18 cellular contexts compared by ENCODE assay signal in genomic region chr18:3821524-3821923, GRCh38.
DNase-seq lines count a peak whose midpoint lies in the region; ATAC-seq and TF ChIP-seq lines count a peak whose summit lies in the region.
"Had no signal": no experiment of that assay in that cellular context is flagged by ENCODE, and none has a peak within 500 bp of the region (broad histone marks: within the 10 kb centered on the region; RNA-seq: fewer than 3 reads in every experiment).

No MANE protein-coding gene starts in this region.

- peaks cover 3% of the 10 kb centered on the region for H3K36me3 Mint-ChIP-seq in neural progenitor cell
- H3K36me3 Mint-ChIP-seq: CD8-positive, alpha-beta memory T cell had no signal

- no peaks in the 10 kb centered on the region for H3K9me3 ChIP-seq in adrenal gland (replicated peaks in 1 of 3)
- H3K9me3 ChIP-seq in neural progenitor cell (ENCODE audit: low read depth), result no peaks in the 10 kb centered on the region
- H3K9me3 ChIP-seq: BLaER1, HAP-1, SJSA1 had no signal

- WGBS in adrenal gland, 4 donors, result 33 to 50% (median 43%) methylated on average over 4 of the region's 4 CpGs

- intact Hi-C loops in adrenal gland (cut with DNase I) (no loop called here), Right ventricle myocardium superior (cut with DNase I) (no loop called here)

- H3F3A ChIP-seq in neural progenitor cell (ENCODE audit: low read depth), result peaks cover 25% of the 10 kb centered on the region

- H3K4me3 Mint-ChIP-seq in neural progenitor cell, result no peak overlapping the region
- H3K4me3 Mint-ChIP-seq: CD8-positive, alpha-beta memory T cell had no signal

- H3K4me2 ChIP-seq in neural progenitor cell, result peak overlapping the region; percentile 14
- H3K4me2 ChIP-seq: BLaER1 had no signal

- H4K20me1 ChIP-seq in neural progenitor cell (ENCODE audit: low read depth), result no peaks in the 10 kb centered on the region
- H4K20me1 ChIP-seq: BLaER1 had no signal

- no peaks in the 10 kb centered on the region for H3K36me3 ChIP-seq in adrenal gland (replicated peaks in 1 of 2)
- peaks cover 7% of the 10 kb centered on the region for H3K36me3 ChIP-seq in neural progenitor cell
- H3K36me3 ChIP-seq: BLaER1, HAP-1, SJSA1 had no signal

- no peak for TF ChIP-seq CTCF in adrenal gland (IDR thresholded peaks at IDR 0.05)
- TF ChIP-seq CTCF in neural progenitor cell (IDR thresholded peaks at IDR 0.05), result no peak

- H3K4me3 ChIP-seq in adrenal gland, result no peak overlapping the region
- H3K4me3 ChIP-seq in neural progenitor cell, result no peak overlapping the region
- H3K4me3 ChIP-seq: BLaER1, HAP-1, SJSA1 had no signal

- no peaks in the 10 kb centered on the region for H3K79me2 ChIP-seq in neural progenitor cell (ENCODE audit: low read depth)

- TF ChIP-seq POLR2A in adrenal gland (IDR thresholded peaks at IDR 0.05), result no peak

- H3K27ac Mint-ChIP-seq in neural progenitor cell, result no peak overlapping the region
- H3K27ac Mint-ChIP-seq: CD8-positive, alpha-beta memory T cell had no signal

- H3K27ac ChIP-seq in adrenal gland (peak overlapping the region in 4 of 5 donors; percentile 37 to 84 (median 53)), neural progenitor cell (peak overlapping the region; percentile 21)
- H3K27ac ChIP-seq: BLaER1, SJSA1 had no signal

- no peak overlapping the region for H2AFZ ChIP-seq in neural progenitor cell (replicated peaks)

- H3K4me1 Mint-ChIP-seq in neural progenitor cell, result peaks cover 36% of the 10 kb centered on the region
- H3K4me1 Mint-ChIP-seq: CD8-positive, alpha-beta memory T cell had no signal

- H3K27me3 ChIP-seq in adrenal gland, result no peaks in the 10 kb centered on the region
- H3K27me3 ChIP-seq in neural progenitor cell, result no peaks in the 10 kb centered on the region
- H3K27me3 ChIP-seq: BLaER1 had no signal

- H3K9ac ChIP-seq in neural progenitor cell, result no peak overlapping the region
- H3K9ac ChIP-seq: BLaER1 had no signal

- DNase-seq in DMS79 (lab: John Stamatoyannopoulos, UW) (peak; percentile 64), HT-29 (ENCODE audit: low spot score) (peak; percentile 29), adrenal gland (no peak), neural progenitor cell (ENCODE audit: low spot score) (no peak), Right ventricle myocardium superior (no peak), KG1 (lab: John Stamatoyannopoulos, UW) (no peak), COLO829 (ENCODE audit: low spot score) (no peak)
- DNase-seq in stimulated activated CD4-positive, alpha-beta T cell treated with anti-CD3 and anti-CD28 coated beads, Interleukin-2, amount 100 ng/mL, for 48 hours, result no peak
- DNase-seq: CD8-positive, alpha-beta memory T cell; DMS 273 treated with DMSO at 0.1 percent for 48 hours; NCI-H1105 treated with DMSO at 0.1 percent for 48 hours; NCI-H187 treated with DMSO at 0.1 percent for 48 hours; NCI-H524 treated with DMSO at 0.1 percent for 48 hours; NK-92 treated with Interleukin-12 subunit alpha and Interleukin-12 subunit beta, amount 100 ng/mL, for 24 hours; RPMI8226 had no signal

- ATAC-seq in Right ventricle myocardium superior (ENCODE audit: poor library complexity), result no peak

- H3K27me3 Mint-ChIP-seq in neural progenitor cell (ENCODE audit: insufficient read depth, low read depth), result no peaks in the 10 kb centered on the region

- H3K9me3 Mint-ChIP-seq in neural progenitor cell, result peaks cover 3% of the 10 kb centered on the region

- H3K4me1 ChIP-seq in adrenal gland (replicated peaks in 1 of 2) (peaks cover 0 to 16% of the 10 kb centered on the region in 2 donors), neural progenitor cell (peaks cover 59% of the 10 kb centered on the region)
- H3K4me1 ChIP-seq: BLaER1, HAP-1, SJSA1 had no signal

Comparison
In these comparisons a context has a peak if more than half of its experiments do, and no peak if none do; other contexts are left out.
1. DNase-seq: peak in DMS79 (single experiment) and HT-29 (single experiment); none in adrenal gland (0 of 7), neural progenitor cell (single experiment), Right ventricle myocardium superior (single experiment), stimulated activated CD4-positive, alpha-beta T cell treated with anti-CD3 and anti-CD28 coated beads, Interleukin-2, amount 100 ng/mL, for 48 hours (0 of 2), KG1 (single experiment) and COLO829 (single experiment).